Comparison of ENCODE assay signal across 7 cellular contexts in the genomic region with DNA sequence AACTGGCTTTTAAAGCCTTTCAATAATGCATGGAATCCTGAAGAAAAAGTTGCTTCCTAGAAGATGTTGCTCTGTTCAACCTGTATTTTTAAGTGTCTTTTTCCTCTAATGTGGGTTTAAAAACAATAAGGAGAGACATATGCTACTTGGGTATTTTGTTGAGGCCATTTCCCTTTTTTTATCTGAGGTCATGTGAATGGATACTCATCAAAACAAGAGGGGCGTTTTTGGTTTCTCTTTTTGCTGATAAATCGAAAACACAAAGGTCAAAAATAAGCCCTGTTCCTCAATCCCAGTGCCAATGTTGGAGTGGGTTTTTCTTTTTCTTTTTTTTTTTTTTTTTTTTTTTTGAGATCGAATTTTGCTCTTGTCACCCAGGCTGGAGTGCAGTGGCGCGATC.
"Had no signal": no experiment of that assay in that cellular context is flagged by ENCODE, and none has a peak within 500 bp of the region (broad histone marks: within the 10 kb centered on the region; RNA-seq: fewer than 3 reads in every experiment).

No MANE protein-coding gene starts in this region.

- H3K27ac Mint-ChIP-seq: H9 had no signal

- DNase-seq: GM23248, GOT3, H9, HCEC 1CT, IMR-90, KG1 had no signal

- H3K9me3 Mint-ChIP-seq: H9 had no signal

- H3K4me3 Mint-ChIP-seq: H9 had no signal

- H3K4me3 ChIP-seq: GM23248, K562 had no signal

- H3K27ac ChIP-seq: GM23248 had no signal
